32 cellular contexts compared by ENCODE assay signal in genomic region chr13:111886217-111886945, GRCh38.
"Had no signal": no experiment of that assay in that cellular context is flagged by ENCODE, and none has a peak within 500 bp of the region (broad histone marks: within the 10 kb centered on the region; RNA-seq: fewer than 3 reads in every experiment).

No MANE protein-coding gene starts in this region.

- H3K4me1 Mint-ChIP-seq: activated B cell treated with CpG ODN at 0.5 μM for 24 hours; activated CD4-positive, alpha-beta memory T cell treated with anti-CD3 and anti-CD28 coated beads, Interleukin-2, amount 10 ng/mL, durations not matched to agents 7 days and 5 days; activated naive CD8-positive, alpha-beta T cell treated with anti-CD3 and anti-CD28 coated beads for 36 hours; activated T-helper 17 cell treated with anti-CD3 and anti-CD28 coated beads, Interleukin-2, amount 50 U/mL, for 72 hours; brain had no signal

- ATAC-seq: activated T-helper 17 cell treated with anti-CD3 and anti-CD28 coated beads, Interleukin-2, amount 50 U/mL, for 72 hours; Right ventricle myocardium inferior had no signal

- H3K27me3 Mint-ChIP-seq: activated CD4-positive, alpha-beta memory T cell treated with anti-CD3 and anti-CD28 coated beads, Interleukin-2, amount 10 ng/mL, durations not matched to agents 7 days and 5 days had no signal

- DNase-seq: activated B cell treated with CpG ODN at 0.5 μM for 24 hours; activated CD4-positive, alpha-beta memory T cell treated with anti-CD3 and anti-CD28 coated beads, Interleukin-2, amount 10 ng/mL, durations not matched to agents 7 days and 5 days; activated CD4-positive, alpha-beta T cell treated with anti-CD3 and anti-CD28 coated beads for 4 hours; activated CD4-positive, alpha-beta T cell treated with anti-CD3 and anti-CD28 coated beads, Interleukin-2, amount 50 U/mL, for 1 hour; activated CD4-positive, CD25-positive, alpha-beta regulatory T cell treated with anti-CD3 and anti-CD28 coated beads, Interleukin-2, amount 50 U/mL, for 72 hours; activated effector memory CD4-positive, alpha-beta T cell treated with anti-CD3 and anti-CD28 coated beads, Interleukin-2, amount 50 U/mL, for 16 hours; activated naive CD4-positive, alpha-beta T cell; activated naive CD4-positive, alpha-beta T cell treated with anti-CD3 and anti-CD28 coated beads, Interleukin-2, amount 50 U/mL, for 16 hours; activated naive CD8-positive, alpha-beta T cell treated with anti-CD3 and anti-CD28 coated beads for 36 hours; activated T-cell treated with anti-CD3 and anti-CD28 coated beads, Interleukin-2, amount 50 U/mL, for 48 hours; amniotic stem cell; aorta; caudate nucleus; cerebellar nuclear complex; MM.1S; MV-4-11; NCI-H1092 treated with DMSO at 0.1 percent for 48 hours; NCI-H1417; NCI-H146; NCI-H187; NCI-H2029 treated with DMSO at 0.1 percent for 48 hours; NCI-H2107; NCI-H2171; NCI-H510A; NCI-H526; NCI-H748 treated with DMSO at 0.1 percent for 48 hours; PC-9 had no signal

- H3K36me3 Mint-ChIP-seq: activated naive CD8-positive, alpha-beta T cell treated with anti-CD3 and anti-CD28 coated beads for 36 hours had no signal

- H3K27ac Mint-ChIP-seq: activated B cell treated with CpG ODN at 0.5 μM for 24 hours; activated CD4-positive, alpha-beta memory T cell treated with anti-CD3 and anti-CD28 coated beads, Interleukin-2, amount 10 ng/mL, durations not matched to agents 7 days and 5 days; activated naive CD8-positive, alpha-beta T cell treated with anti-CD3 and anti-CD28 coated beads for 36 hours; activated T-helper 17 cell treated with anti-CD3 and anti-CD28 coated beads, Interleukin-2, amount 50 U/mL, for 72 hours; brain; T-helper 1 cell treated with Interleukin-12 subunit alpha and Interleukin-12 subunit beta and Interleukin-4 antibody, amounts not matched to agents 30 μg/mL and 1 μg/mL, for 36 hours; T-helper 2 cell treated with Interferon-gamma antibody and Interleukin-4, amounts not matched to agents 5 μg/mL and 100 μg/mL, for 36 hours had no signal

- H3K4me3 Mint-ChIP-seq: activated B cell treated with CpG ODN at 0.5 μM for 24 hours; activated CD4-positive, alpha-beta memory T cell treated with anti-CD3 and anti-CD28 coated beads, Interleukin-2, amount 10 ng/mL, durations not matched to agents 7 days and 5 days; activated naive CD8-positive, alpha-beta T cell treated with anti-CD3 and anti-CD28 coated beads for 36 hours; activated T-helper 17 cell treated with anti-CD3 and anti-CD28 coated beads, Interleukin-2, amount 50 U/mL, for 72 hours; brain; T-helper 1 cell treated with Interleukin-12 subunit alpha and Interleukin-12 subunit beta and Interleukin-4 antibody, amounts not matched to agents 30 μg/mL and 1 μg/mL, for 36 hours; T-helper 2 cell treated with Interferon-gamma antibody and Interleukin-4, amounts not matched to agents 5 μg/mL and 100 μg/mL, for 36 hours had no signal

- H3K9me3 Mint-ChIP-seq: activated CD4-positive, alpha-beta memory T cell treated with anti-CD3 and anti-CD28 coated beads, Interleukin-2, amount 10 ng/mL, durations not matched to agents 7 days and 5 days; activated T-helper 17 cell treated with anti-CD3 and anti-CD28 coated beads, Interleukin-2, amount 50 U/mL, for 72 hours; T-helper 2 cell treated with Interferon-gamma antibody and Interleukin-4, amounts not matched to agents 5 μg/mL and 100 μg/mL, for 36 hours had no signal
